Comparison of ENCODE assay signal across 24 cellular contexts in the genomic region with DNA sequence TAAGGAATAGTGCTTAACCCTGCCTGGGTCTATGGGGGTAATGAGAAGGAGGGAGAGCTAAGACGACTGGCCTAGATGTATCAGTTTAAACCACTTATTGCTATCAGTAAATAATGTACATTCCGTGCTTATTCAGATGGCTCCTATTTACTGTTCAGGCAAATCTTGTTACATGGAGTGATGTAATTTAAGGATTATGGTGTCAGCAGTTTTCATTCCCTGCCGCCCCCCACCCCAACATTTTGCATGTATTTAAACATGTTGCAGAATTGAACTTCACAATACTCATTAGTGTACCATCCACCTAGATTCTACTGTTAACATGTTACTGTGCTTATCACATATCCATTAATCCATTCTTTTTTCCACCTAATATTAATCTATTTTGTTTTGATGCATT. TPM values are rescaled to one million over a fixed set of nuclear protein-coding genes. Genes with fewer than 3 reads are reported as not detected.
DNase-seq lines count a peak whose midpoint lies in the region; ATAC-seq and TF ChIP-seq lines count a peak whose summit lies in the region.
"Had no signal": no experiment of that assay in that cellular context is flagged by ENCODE, and none has a peak within 500 bp of the region (broad histone marks: within the 10 kb centered on the region; RNA-seq: fewer than 3 reads in every experiment).

No MANE protein-coding gene starts in this region.

- H3F3A ChIP-seq in GM23248 (ENCODE audit: insufficient read depth) = no peaks in the 10 kb centered on the region

- H3K9me3 ChIP-seq in GM23248 (ENCODE audit: low read depth) (no peaks in the 10 kb centered on the region), SK-N-MC (ENCODE audit: low read depth, low read length) (no peaks in the 10 kb centered on the region)
- H3K9me3 ChIP-seq: Caco-2, SJCRH30 had no signal

- H4K20me1 ChIP-seq in GM23248 (ENCODE audit: insufficient read depth) = no peaks in the 10 kb centered on the region

- TF ChIP-seq CTCF in foreskin keratinocyte (conservative IDR thresholded peaks at IDR 0.05) = no peak

- peak overlapping the region; percentile 64 for H3K4me2 ChIP-seq in GM23248 (ENCODE audit: unreplicated experiment)

- in situ Hi-C loops in GM23248 (cut with MboI) = no loop called here

- H3K27ac ChIP-seq in GM23248 (peak overlapping the region; percentile 29; the same call in 1 of the 2 replicates), SK-N-MC (0 out of 2 replicates have a peak overlapping the region, but pooled peaks have one; percentile 14), foreskin keratinocyte (peak overlapping the region; percentile 7)
- H3K27ac ChIP-seq: SJCRH30 had no signal

- H3K27me3 ChIP-seq in GM23248 (replicated peaks; ENCODE audit: insufficient read depth) = no peaks in the 10 kb centered on the region
- H3K27me3 ChIP-seq in foreskin keratinocyte = no peaks in the 10 kb centered on the region
- H3K27me3 ChIP-seq: SJCRH30 had no signal

- 16 to 30% methylated on average over 3 of the region's 3 CpGs for WGBS in GM23248 (ENCODE audit: low coverage in 1 of 2, low lambda C conversion rate in 2 of 2, missing lambda C conversion rate in 2 of 2), 2 experiments

- H3K4me1 ChIP-seq in GM23248 (ENCODE audit: insufficient read depth) (peaks cover 27% of the 10 kb centered on the region), foreskin keratinocyte (peaks cover 18% of the 10 kb centered on the region)
- H3K4me1 ChIP-seq: SJCRH30 had no signal

- no peak for ATAC-seq in foreskin keratinocyte
- no peak for ATAC-seq in GM19467 (IDR thresholded peaks at IDR 0.05; ENCODE audit: unreplicated experiment)
- ATAC-seq in HG02642 (IDR thresholded peaks at IDR 0.05; ENCODE audit: poor library complexity, unreplicated experiment) = no peak
- ATAC-seq: CD8-positive, alpha-beta T cell; Right ventricle myocardium inferior; T-cell had no signal

- peak overlapping the region; percentile 54 for H2AFZ ChIP-seq in GM23248

- H3K9me2 ChIP-seq in GM23248 (ENCODE audit: insufficient read depth) = no peaks in the 10 kb centered on the region

- peaks cover 100% of the 10 kb centered on the region for H3K79me2 ChIP-seq in GM23248 (ENCODE audit: insufficient read depth)

- H3K4me3 ChIP-seq in GM23248 = peak overlapping the region; percentile 36; the same call in 1 of the 2 replicates
- H3K4me3 ChIP-seq in SK-N-MC = peak overlapping the region; percentile 23
- H3K4me3 ChIP-seq: GM12878, SJCRH30 had no signal

- H3K9ac ChIP-seq in GM23248 (peak overlapping the region; percentile 40), SK-N-MC (ENCODE audit: insufficient read length) (no peak overlapping the region)

- DNase-seq in AG20443 (ENCODE audit: low spot score) (peak; percentile 4), GM23248 (peak; percentile 7), SK-N-MC (ENCODE audit: low read depth, low spot score) (no peak), foreskin keratinocyte (no peak), HT-29 (ENCODE audit: low spot score) (no peak), UCSD-AML1 (lab: John Stamatoyannopoulos, UW; ENCODE audit: unreplicated experiment) (no peak)
- DNase-seq: C1 segment of cervical spinal cord; Caco-2; CD8-positive, alpha-beta T cell; NCI-H1092; NCI-H1417 treated with DMSO at 0.1 percent for 48 hours; NCI-H187; NCI-H2081 treated with DMSO at 0.1 percent for 48 hours; NCI-H2171 treated with DMSO at 0.1 percent for 48 hours; NCI-H345; NCI-H510A treated with DMSO at 0.1 percent for 48 hours; NK-92 treated with Interleukin-12 subunit alpha and Interleukin-12 subunit beta, amount 100 ng/mL, for 24 hours; PC-3; SJCRH30; T-cell had no signal

- no peaks in the 10 kb centered on the region for H3K36me3 ChIP-seq in GM23248 (ENCODE audit: low read depth)
- H3K36me3 ChIP-seq in SK-N-MC (ENCODE audit: insufficient read depth, low read length) = no peaks in the 10 kb centered on the region
- H3K36me3 ChIP-seq: SJCRH30 had no signal

RNA-seq across cellular contexts. Expression of a gene that starts 11.7 kb away (rescaled TPM):
- 32.6 and 36.7 TPM in 2 replicates for total RNA-seq in GM23248 (2014; rRNA removed; shearing (Covaris generic))
- polyA plus RNA-seq in GM23248 (2016; fragmentation: Nextera tagmentation; extraction: Ambion mirVana) (20.9 and 22.9 TPM in 2 replicates), foreskin keratinocyte (6.5 and 8.2 TPM in 2 replicates)
- total RNA-seq in foreskin keratinocyte = 32.2 and 35.7 TPM in 2 replicates
- total RNA-seq in HT-29 (2014; rRNA removed; shearing (Covaris generic)) = 121 and 131 TPM in 2 replicates

Comparison
In these comparisons a context has a peak if more than half of its experiments do, and no peak if none do; other contexts are left out.
1. DNase-seq: peak in AG20443 (single experiment) and GM23248 (single experiment); none in SK-N-MC (single experiment), foreskin keratinocyte (0 of 2), HT-29 (single experiment) and UCSD-AML1 (single experiment).
2. Peak in every context shown above with its lines, with median percentiles within 50 percentile points of each other: H3K27ac ChIP-seq.